In the genomic region with DNA sequence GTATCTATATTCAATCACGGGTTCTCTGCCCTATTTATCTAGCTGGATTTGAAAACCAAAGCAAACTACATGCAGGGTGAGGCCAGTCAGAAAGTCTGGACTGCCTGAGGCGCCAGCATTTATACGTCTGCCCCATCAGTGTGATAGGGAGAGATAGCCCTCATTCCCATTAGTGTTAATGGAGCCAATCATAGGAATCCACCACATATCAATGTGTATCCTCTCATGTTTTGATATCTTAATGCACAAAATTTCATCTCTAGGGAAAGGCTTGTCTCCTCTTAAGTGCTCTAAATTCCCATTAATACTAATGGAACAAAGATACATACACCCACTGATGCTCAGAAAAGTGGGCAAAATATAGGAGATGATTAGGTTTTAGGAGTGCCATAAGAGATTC, we compare ENCODE assay signal across 29 cellular contexts.
"Had no signal": no experiment of that assay in that cellular context is flagged by ENCODE, and none has a peak within 500 bp of the region (broad histone marks: within the 10 kb centered on the region; RNA-seq: fewer than 3 reads in every experiment).

No MANE protein-coding gene starts in this region.

- H3K36me3 ChIP-seq: adrenal gland, brain microvascular endothelial cell, breast epithelium had no signal

- H3K27ac ChIP-seq: adrenal gland, body of pancreas, brain microvascular endothelial cell, breast epithelium had no signal

- H3K4me1 ChIP-seq: adrenal gland, body of pancreas, breast epithelium had no signal

- H3K27me3 ChIP-seq: adrenal gland, body of pancreas, brain microvascular endothelial cell, breast epithelium had no signal

- ATAC-seq: activated CD8-positive, alpha-beta memory T cell treated with anti-CD3 and anti-CD28 coated beads, Interleukin-2, amount 10 ng/mL, durations not matched to agents 7 days and 5 days; activated CD8-positive, alpha-beta T cell treated with anti-CD3 and anti-CD28 coated beads, Interleukin-2, amount 10 ng/mL, durations not matched to agents 7 days and 5 days; activated naive CD4-positive, alpha-beta T cell treated with anti-CD3 and anti-CD28 coated beads, Interleukin-2, amount 50 U/mL, for 72 hours; body of pancreas had no signal

- H3K4me3 ChIP-seq: adrenal gland, body of pancreas, breast epithelium had no signal

- DNase-seq: activated B cell treated with CpG ODN at 0.5 μM for 24 hours; activated CD4-positive, alpha-beta memory T cell treated with anti-CD3 and anti-CD28 coated beads, Interleukin-2, amount 10 ng/mL, durations not matched to agents 7 days and 5 days; activated CD4-positive, alpha-beta T cell treated with anti-CD3 and anti-CD28 coated beads for 48 hours; activated CD4-positive, alpha-beta T cell treated with anti-CD3 and anti-CD28 coated beads, Interleukin-2, amount 10 ng/mL, durations not matched to agents 7 days and 5 days; activated CD4-positive, alpha-beta T cell treated with anti-CD3 and anti-CD28 coated beads, Interleukin-2, amount 50 U/mL, for 48 hours; activated CD4-positive, CD25-positive, alpha-beta regulatory T cell treated with anti-CD3 and anti-CD28 coated beads, Interleukin-2, amount 50 U/mL, for 72 hours; activated CD8-positive, alpha-beta memory T cell treated with anti-CD3 and anti-CD28 coated beads for 24 hours; activated CD8-positive, alpha-beta memory T cell treated with anti-CD3 and anti-CD28 coated beads, Interleukin-2, amount 10 ng/mL, durations not matched to agents 7 days and 5 days; activated CD8-positive, alpha-beta memory T cell treated with anti-CD3 and anti-CD28 coated beads, Interleukin-2, amount 50 U/mL, for 48 hours; activated CD8-positive, alpha-beta T cell treated with anti-CD3 and anti-CD28 coated beads, Interleukin-2, amount 10 ng/mL, durations not matched to agents 7 days and 5 days; activated effector memory CD4-positive, alpha-beta T cell treated with Interleukin-2 at 50 U/mL for 16 hours; activated gamma-delta T cell treated with Interleukin-2 at 50 U/mL for 16 hours; activated naive CD4-positive, alpha-beta T cell; activated naive CD4-positive, alpha-beta T cell treated with anti-CD3 and anti-CD28 coated beads for 36 hours; activated naive CD4-positive, alpha-beta T cell treated with anti-CD3 and anti-CD28 coated beads, Interleukin-2, amount 50 U/mL, for 16 hours; activated naive CD8-positive, alpha-beta T cell treated with anti-CD3 and anti-CD28 coated beads for 36 hours; activated T-cell treated with anti-CD3 and anti-CD28 coated beads, Interleukin-2, amount 50 U/mL, for 24 hours; activated T-cell treated with anti-CD3 and anti-CD28 coated beads, Interleukin-2, amount 50 U/mL, for 48 hours; adrenal gland; amniotic stem cell; aorta; body of pancreas; brain microvascular endothelial cell; central memory CD4-positive, alpha-beta T cell; T-helper 1 cell; T-helper 2 cell; T-helper 9 cell had no signal
